Comparison of ENCODE assay signal across 9 cellular contexts in the genomic region with DNA sequence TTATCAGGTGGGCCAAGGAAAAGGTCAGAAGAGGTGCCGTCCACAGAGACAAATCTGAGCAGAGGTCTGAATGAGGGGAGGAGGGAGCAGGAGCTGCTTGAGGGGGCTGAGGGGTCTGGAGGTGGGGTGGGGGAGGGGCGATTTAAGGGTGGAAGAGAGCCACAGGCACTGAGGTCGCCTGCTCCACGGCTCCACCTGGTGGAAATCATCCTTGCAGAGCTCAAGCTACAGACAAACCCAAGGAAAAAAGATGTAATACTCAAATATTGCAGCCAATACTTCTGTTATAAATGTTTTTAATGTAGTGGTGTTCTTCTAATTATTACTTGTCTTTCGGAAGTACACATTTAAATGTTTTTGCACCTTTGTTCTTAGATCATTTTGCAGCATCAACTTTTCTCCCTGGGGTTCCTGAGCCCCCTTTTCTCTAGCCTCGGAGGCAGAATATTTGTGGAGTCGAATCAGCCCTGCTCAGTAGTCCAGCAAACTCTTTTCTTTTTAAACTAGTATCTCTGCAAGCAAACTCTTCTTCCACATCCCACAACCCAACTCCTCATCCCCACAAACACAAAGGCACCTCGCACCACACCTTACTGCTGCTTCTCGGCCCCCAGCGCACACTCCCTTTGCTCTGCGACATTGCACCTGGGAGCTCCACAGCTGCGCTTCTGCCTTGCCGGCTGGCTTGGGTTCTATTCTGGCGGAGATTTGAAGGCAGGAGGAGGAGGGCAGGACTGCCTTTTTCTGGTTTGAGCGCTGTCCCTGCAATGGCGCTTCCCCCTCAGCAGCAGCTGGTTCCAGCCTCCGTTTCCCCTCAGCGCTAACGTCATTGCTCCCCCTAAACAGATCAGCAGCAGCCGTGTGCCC. TPM values are rescaled to one million over a fixed set of nuclear protein-coding genes. Genes with fewer than 3 reads are reported as not detected.
DNase-seq lines count a peak whose midpoint lies in the region; ATAC-seq and TF ChIP-seq lines count a peak whose summit lies in the region.
"Had no signal": no experiment of that assay in that cellular context is flagged by ENCODE, and none has a peak within 500 bp of the region (broad histone marks: within the 10 kb centered on the region; RNA-seq: fewer than 3 reads in every experiment).

No MANE protein-coding gene starts in this region.

- no peaks in the 10 kb centered on the region for H3K36me3 ChIP-seq in brain microvascular endothelial cell (replicated peaks)

- H3K4me3 Mint-ChIP-seq in neural crest cell = no peak overlapping the region

- H3K4me1 Mint-ChIP-seq in neural crest cell = no peaks in the 10 kb centered on the region

- in situ Hi-C loops in brain microvascular endothelial cell (cut with HindIII; ENCODE audit: low pct_ligation_motif_present, low sequenced_read_pairs) = no loop called here

- ATAC-seq in HG03571 (IDR thresholded peaks at IDR 0.05; ENCODE audit: unreplicated experiment) = no peak

- H3K4me3 ChIP-seq in brain microvascular endothelial cell (ENCODE audit: low read depth, low read length) (no peak overlapping the region), lower leg skin (ENCODE audit: low read depth, poor library complexity, severe bottlenecking) (no peak overlapping the region)

- no peak overlapping the region for H3K27ac ChIP-seq in brain microvascular endothelial cell
- H3K27ac ChIP-seq: epithelial cell of prostate had no signal

- DNase-seq in AG08395 (ENCODE audit: low spot score) = peak; percentile 41
- DNase-seq in GM10266 (ENCODE audit: extremely low spot score) = no peak
- peak; percentile 18 for DNase-seq in NCI-H1105 (lab: John Stamatoyannopoulos, UW)
- peak; percentile 56 for DNase-seq in brain microvascular endothelial cell
- DNase-seq in neural crest cell (ENCODE audit: low read depth, low spot score) = peak; percentile 55
- DNase-seq in lower leg skin (ENCODE audit: low spot score in 2 of 2) = no peak
- no peak for DNase-seq in COR-L47 (lab: John Stamatoyannopoulos, UW)

- H3K36me3 Mint-ChIP-seq in neural crest cell (ENCODE audit: low read depth) = no peaks in the 10 kb centered on the region

- H3K9me3 Mint-ChIP-seq in neural crest cell = no peaks in the 10 kb centered on the region

- WGBS in lower leg skin, 2 donors = 56 to 68% methylated on average over 20 of the region's 20 CpGs

- no peaks in the 10 kb centered on the region for H3K27me3 ChIP-seq in brain microvascular endothelial cell (replicated peaks)

- H3K27me3 Mint-ChIP-seq in neural crest cell (ENCODE audit: low read depth) = peaks cover 15% of the 10 kb centered on the region

- TF ChIP-seq CTCF in GM10266 (IDR thresholded peaks at IDR 0.05; ENCODE audit: control insufficient read depth, insufficient read depth, low read depth, missing control alignments) (peak; percentile 63), brain microvascular endothelial cell (IDR thresholded peaks at IDR 0.05; ENCODE audit: low read depth, low read length, missing control alignments) (peak; percentile 72), neural crest cell (conservative IDR thresholded peaks at IDR 0.05) (peak; percentile 66), lower leg skin (IDR thresholded peaks at IDR 0.05) (no peak)

- intact Hi-C loops in lower leg skin (cut with DNase I; ENCODE audit: low total_unique reads) = no loop called here

- H3K27ac Mint-ChIP-seq in neural crest cell (ENCODE audit: unreplicated experiment) = no peak overlapping the region

- TF ChIP-seq POLR2A in lower leg skin (IDR thresholded peaks at IDR 0.05) = no peak

RNA-seq across cellular contexts. Expression of a gene that starts 51.0 kb away (rescaled TPM):
- 8.2 and 9.6 TPM in 2 replicates for total RNA-seq in neural crest cell
- total RNA-seq in lower leg skin = 100 to 1,000 TPM in 1 of 4 donors, 10 to 100 TPM in 3; 62.0 to 123 (median 63.7) TPM

RNA-seq across cellular contexts. Expression of a gene that starts 55.3 kb away (rescaled TPM):
- total RNA-seq in neural crest cell (5.3 and 6.4 TPM in 2 replicates), lower leg skin (10 to 100 TPM in 3 of 4 donors, 1 to 10 TPM in 1; 5.6 to 12.0 (median 10.7) TPM)

Comparison
In these comparisons a context has a peak if more than half of its experiments do, and no peak if none do; other contexts are left out.
1. DNase-seq: peak in AG08395 (single experiment), NCI-H1105 (single experiment), brain microvascular endothelial cell (single experiment) and neural crest cell (single experiment); none in GM10266 (single experiment), lower leg skin (0 of 2) and COR-L47 (single experiment).
2. CTCF ChIP-seq: peak in GM10266 (single experiment), brain microvascular endothelial cell (single experiment) and neural crest cell (single experiment); none in lower leg skin (0 of 3).